16 cellular contexts compared by ENCODE assay signal in the genomic region with DNA sequence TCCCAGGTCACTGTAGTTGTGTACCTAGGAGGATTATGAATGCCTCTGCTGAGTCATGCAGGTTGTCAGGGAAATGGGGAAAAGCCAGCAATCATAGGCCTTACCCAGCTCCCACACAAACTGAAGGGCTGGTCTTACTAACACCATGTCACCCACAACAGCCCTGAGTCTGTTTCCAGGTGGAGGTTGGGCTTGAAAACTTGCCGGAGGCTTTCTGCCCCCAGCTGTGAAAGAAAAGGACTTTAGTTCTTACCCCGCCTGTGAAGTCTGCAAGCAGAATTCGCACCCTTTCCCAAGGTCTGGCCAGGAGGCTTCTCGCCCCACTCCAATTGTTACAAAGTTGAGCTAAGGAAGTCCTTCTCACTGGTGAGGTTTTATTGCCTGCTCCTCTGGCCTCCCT.
A peak's percentile ranks its signal among the peaks of the same experiment; 100 is the strongest.
DNase-seq lines count a peak whose midpoint lies in the region; ATAC-seq and TF ChIP-seq lines count a peak whose summit lies in the region.
"Had no signal": no experiment of that assay in that cellular context is flagged by ENCODE, and none has a peak within 500 bp of the region (broad histone marks: within the 10 kb centered on the region; RNA-seq: fewer than 3 reads in every experiment).

No MANE protein-coding gene starts in this region.

- H3K27me3 ChIP-seq in endodermal cell (ENCODE audit: control insufficient read depth, insufficient read depth, low read length, poor library complexity, severe bottlenecking) = no peaks in the 10 kb centered on the region
- H3K27me3 ChIP-seq in neuronal stem cell (ENCODE audit: control insufficient read depth in 3 of 3, insufficient read depth in 3 of 3, low read depth in 1 of 3, low read length in 3 of 3) = no peaks in the 10 kb centered on the region

- no peak overlapping the region for H3K9ac ChIP-seq in endodermal cell (ENCODE audit: extremely low read depth, low read length, poor library complexity, severe bottlenecking)
- H3K9ac ChIP-seq in neuronal stem cell (ENCODE audit: low read depth, low read length, poor library complexity) = no peak overlapping the region

- H3K4me1 Mint-ChIP-seq in endodermal cell = peaks cover 2% of the 10 kb centered on the region
- H3K4me1 Mint-ChIP-seq: B cell had no signal

- H3K79me1 ChIP-seq in neuronal stem cell (ENCODE audit: low read depth, low read length) = no peaks in the 10 kb centered on the region

- peak overlapping the region; percentile 85 for H3K27ac Mint-ChIP-seq in endodermal cell
- H3K27ac Mint-ChIP-seq: B cell; CD4-positive, alpha-beta T cell had no signal

- WGBS in endodermal cell (ENCODE audit: insufficient coverage in 1 of 2, insufficient read length in 1 of 2), 2 experiments = 91% methylated on average over 4 of the region's 4 CpGs; no CpG with 5 or more reads in 1 of the 2 experiments
- no CpG with 5 or more reads among the region's 4 CpGs for WGBS in neuronal stem cell (ENCODE audit: extremely low coverage in 2 of 2, insufficient read length in 2 of 2, insufficient replicate concordance in 1 of 2), 2 donors

- no peak overlapping the region for H2BK120ac ChIP-seq in neuronal stem cell (ENCODE audit: low read depth, low read length)

- peaks cover 71% of the 10 kb centered on the region for H3K9me3 Mint-ChIP-seq in endodermal cell
- H3K9me3 Mint-ChIP-seq: CD4-positive, alpha-beta T cell had no signal

- TF ChIP-seq CTCF in endodermal cell (conservative IDR thresholded peaks at IDR 0.05) = no peak

- peaks cover 3% of the 10 kb centered on the region for H3K36me3 Mint-ChIP-seq in endodermal cell (ENCODE audit: low read depth)

- H3K4me1 ChIP-seq in endodermal cell (ENCODE audit: control insufficient read depth, insufficient read depth, low read length) (no peaks in the 10 kb centered on the region), neuronal stem cell (ENCODE audit: control insufficient read depth in 2 of 2, insufficient read depth in 1 of 2, low read depth in 1 of 2, low read length in 2 of 2) (no peaks in the 10 kb centered on the region)

- no peak overlapping the region for H3K4me3 Mint-ChIP-seq in endodermal cell
- H3K4me3 Mint-ChIP-seq: B cell; CD4-positive, alpha-beta T cell had no signal

- H2AFZ ChIP-seq in neuronal stem cell (ENCODE audit: low read length) = peak overlapping the region; percentile 55

- H3K27me3 Mint-ChIP-seq in endodermal cell (ENCODE audit: insufficient read depth) = no peaks in the 10 kb centered on the region
- H3K27me3 Mint-ChIP-seq: B cell; CD4-positive, alpha-beta T cell had no signal

- H2BK15ac ChIP-seq in neuronal stem cell (ENCODE audit: low read length) = no peak overlapping the region

- H4K91ac ChIP-seq in neuronal stem cell (ENCODE audit: low read depth, low read length, poor library complexity) = no peak overlapping the region

- H2BK12ac ChIP-seq in neuronal stem cell (ENCODE audit: low read length) = no peak overlapping the region

- no peak overlapping the region for H2AK5ac ChIP-seq in neuronal stem cell (ENCODE audit: low read depth, low read length)

- H4K8ac ChIP-seq in neuronal stem cell (ENCODE audit: low read depth, low read length) = no peak overlapping the region

- H3K18ac ChIP-seq in neuronal stem cell (ENCODE audit: low read length) = no peak overlapping the region

- H3K27ac ChIP-seq in endodermal cell (ENCODE audit: low read depth, low read length) (no peak overlapping the region), neuronal stem cell (replicated peaks; ENCODE audit: low read length) (no peak overlapping the region)

- DNase-seq in ELF-1 (ENCODE audit: low read depth, low spot score) (peak; percentile 85), HK-2 (ENCODE audit: unreplicated experiment) (peak; percentile 5), endodermal cell (peak; percentile 60), neuronal stem cell (ENCODE audit: low spot score) (no peak), AG08396 (ENCODE audit: low spot score) (no peak), NCI-H1048 (lab: John Stamatoyannopoulos, UW) (no peak)
- DNase-seq: 8988T; C1 segment of cervical spinal cord; Calu3; CD4-positive, alpha-beta T cell; DMS 273 treated with DMSO at 0.1 percent for 48 hours; DMS79 treated with DMSO at 0.1 percent for 48 hours; EL; GDM1 had no signal

- H3K4ac ChIP-seq in neuronal stem cell (ENCODE audit: low read length) = no peak overlapping the region

- no peaks in the 10 kb centered on the region for H3K36me3 ChIP-seq in endodermal cell (ENCODE audit: control insufficient read depth, insufficient read depth, low read length)
- H3K36me3 ChIP-seq in neuronal stem cell (replicated peaks in 1 of 2; ENCODE audit: control insufficient read depth in 2 of 2, insufficient read depth in 2 of 2, low read length in 2 of 2) = no peaks in the 10 kb centered on the region

- H3K9me3 ChIP-seq in endodermal cell (ENCODE audit: control insufficient read depth, low read length) = peaks cover 21% of the 10 kb centered on the region
- H3K9me3 ChIP-seq in neuronal stem cell (replicated peaks in 1 of 2; ENCODE audit: control insufficient read depth in 2 of 2, insufficient read depth in 1 of 2, low read depth in 1 of 2, low read length in 2 of 2) = no peaks in the 10 kb centered on the region

- no peak overlapping the region for H3K4me2 ChIP-seq in neuronal stem cell (ENCODE audit: insufficient read depth, low read length, poor library complexity, severe bottlenecking)

- H3K23ac ChIP-seq in neuronal stem cell (ENCODE audit: low read depth, low read length, poor library complexity) = no peak overlapping the region

- no peak overlapping the region for H3K14ac ChIP-seq in neuronal stem cell (ENCODE audit: low read length)

- no peak for ATAC-seq in HG02623 (IDR thresholded peaks at IDR 0.05; ENCODE audit: unreplicated experiment)

- H3K4me3 ChIP-seq in endodermal cell (ENCODE audit: low read length) (no peak overlapping the region), neuronal stem cell (ENCODE audit: low read length in 2 of 2) (no peak overlapping the region)

- no peak overlapping the region for H2BK5ac ChIP-seq in neuronal stem cell (ENCODE audit: low read length)

Comparison
In these comparisons a context has a peak if more than half of its experiments do, and no peak if none do; other contexts are left out.
1. DNase-seq: peak in ELF-1 (single experiment), HK-2 (single experiment) and endodermal cell (single experiment); none in neuronal stem cell (single experiment), AG08396 (single experiment) and NCI-H1048 (single experiment).